ENCODE assay signal across 19 cellular contexts in the genomic region with DNA sequence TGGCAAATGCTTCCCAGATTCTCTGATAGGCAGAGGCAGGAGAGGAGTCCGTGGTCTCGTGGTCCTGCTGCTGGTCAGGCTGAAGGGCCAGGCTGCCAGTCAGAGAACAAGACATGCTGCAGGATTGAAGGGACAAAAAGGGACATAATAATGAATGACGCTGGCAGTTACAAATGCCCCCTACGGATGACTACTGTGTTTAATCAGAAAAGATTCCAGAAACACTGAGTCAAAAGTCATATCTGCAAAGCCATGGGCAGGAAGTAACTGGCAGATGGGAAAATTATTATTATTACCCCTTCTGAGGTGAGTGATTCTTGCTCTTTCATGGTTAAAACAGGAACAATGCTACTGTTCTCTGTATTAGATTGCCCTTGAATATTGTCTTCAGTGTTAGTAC. TPM values are rescaled to one million over a fixed set of nuclear protein-coding genes. Genes with fewer than 3 reads are reported as not detected.
DNase-seq lines count a peak whose midpoint lies in the region; TF ChIP-seq lines count a peak whose summit lies in the region.
"Had no signal": no experiment of that assay in that cellular context is flagged by ENCODE, and none has a peak within 500 bp of the region (broad histone marks: within the 10 kb centered on the region; RNA-seq: fewer than 3 reads in every experiment).

No MANE protein-coding gene starts in this region.

- peaks cover 0 to 4% of the 10 kb centered on the region in 2 donors for H3K9me3 ChIP-seq in neuronal stem cell (replicated peaks in 1 of 2; ENCODE audit: control insufficient read depth in 2 of 2, insufficient read depth in 1 of 2, low read depth in 1 of 2, low read length in 2 of 2)
- H3K9me3 ChIP-seq in BE2C: no peaks in the 10 kb centered on the region
- H3K9me3 ChIP-seq in suprapubic skin: no peaks in the 10 kb centered on the region
- H3K9me3 ChIP-seq: A549 had no signal

- H3K14ac ChIP-seq in neuronal stem cell (ENCODE audit: low read length): no peak overlapping the region

- no peak overlapping the region for H3K4me2 ChIP-seq in neuronal stem cell (ENCODE audit: insufficient read depth, low read length, poor library complexity, severe bottlenecking)
- H3K4me2 ChIP-seq: A549 had no signal

- H3K27ac ChIP-seq in brain microvascular endothelial cell (no peak overlapping the region), neuronal stem cell (replicated peaks; ENCODE audit: low read length) (no peak overlapping the region), suprapubic skin (no peak overlapping the region)
- H3K27ac ChIP-seq: A549 had no signal

- H2BK120ac ChIP-seq in neuronal stem cell (ENCODE audit: low read depth, low read length): no peak overlapping the region

- H3K36me3 ChIP-seq in brain microvascular endothelial cell (replicated peaks) (no peaks in the 10 kb centered on the region), neuronal stem cell (replicated peaks in 1 of 2; ENCODE audit: control insufficient read depth in 2 of 2, insufficient read depth in 2 of 2, low read length in 2 of 2) (no peaks in the 10 kb centered on the region), BE2C (no peaks in the 10 kb centered on the region), suprapubic skin (no peaks in the 10 kb centered on the region)

- H3K9ac ChIP-seq in neuronal stem cell (ENCODE audit: low read depth, low read length, poor library complexity): no peak overlapping the region

- H2BK12ac ChIP-seq in neuronal stem cell (ENCODE audit: low read length): no peak overlapping the region

- in situ Hi-C loops in brain microvascular endothelial cell (cut with HindIII; ENCODE audit: low pct_ligation_motif_present, low sequenced_read_pairs): no loop called here

- no peaks in the 10 kb centered on the region for H3K79me1 ChIP-seq in neuronal stem cell (ENCODE audit: low read depth, low read length)

- H2BK5ac ChIP-seq in neuronal stem cell (ENCODE audit: low read length): no peak overlapping the region

- no peak overlapping the region for H4K91ac ChIP-seq in neuronal stem cell (ENCODE audit: low read depth, low read length, poor library complexity)

- DNase-seq in Daoy (ENCODE audit: low read depth): peak; percentile 35
- peak; percentile 17 for DNase-seq in M059J (ENCODE audit: low read depth)
- peak; percentile 21 for DNase-seq in brain microvascular endothelial cell
- no peak for DNase-seq in neuronal stem cell (ENCODE audit: low spot score)
- no peak for DNase-seq in BE2C
- DNase-seq in suprapubic skin (ENCODE audit: low spot score in 2 of 2): no peak
- no peak for DNase-seq in NCI-H2196 treated with DMSO at 0.1 percent for 48 hours (lab: John Stamatoyannopoulos, UW; ENCODE audit: unreplicated experiment)
- DNase-seq: CD4-positive, CD25-positive, alpha-beta regulatory T cell; Karpas-422; NCI-H1417; NCI-H1694 treated with DMSO at 0.1 percent for 48 hours; NCI-H2081 treated with DMSO at 0.1 percent for 48 hours; NCI-H2171 treated with DMSO at 0.1 percent for 48 hours; NCI-H446; NCI-H526 had no signal

- H2AFZ ChIP-seq in neuronal stem cell (ENCODE audit: low read length): peak overlapping the region; percentile 62

- H3K4me1 ChIP-seq in neuronal stem cell (ENCODE audit: control insufficient read depth in 2 of 2, insufficient read depth in 1 of 2, low read depth in 1 of 2, low read length in 2 of 2): no peaks in the 10 kb centered on the region
- H3K4me1 ChIP-seq in BE2C: no peaks in the 10 kb centered on the region
- no peaks in the 10 kb centered on the region for H3K4me1 ChIP-seq in suprapubic skin
- H3K4me1 ChIP-seq: A549 had no signal

- H3K27me3 ChIP-seq in brain microvascular endothelial cell (replicated peaks) (no peaks in the 10 kb centered on the region), neuronal stem cell (ENCODE audit: control insufficient read depth in 3 of 3, insufficient read depth in 3 of 3, low read depth in 1 of 3, low read length in 3 of 3) (no peaks in the 10 kb centered on the region), BE2C (no peaks in the 10 kb centered on the region), suprapubic skin (no peaks in the 10 kb centered on the region)

- H4K8ac ChIP-seq in neuronal stem cell (ENCODE audit: low read depth, low read length): no peak overlapping the region

- no peak for TF ChIP-seq POLR2A in suprapubic skin (IDR thresholded peaks at IDR 0.05)

- no peak overlapping the region for H3K4ac ChIP-seq in neuronal stem cell (ENCODE audit: low read length)

- H3K4me3 ChIP-seq in brain microvascular endothelial cell (ENCODE audit: low read depth, low read length) (no peak overlapping the region), neuronal stem cell (ENCODE audit: low read length in 2 of 2) (no peak overlapping the region), BE2C (ENCODE audit: low read depth, low read length) (no peak overlapping the region), suprapubic skin (no peak overlapping the region)
- H3K4me3 ChIP-seq: A549 had no signal

- TF ChIP-seq CTCF in brain microvascular endothelial cell (IDR thresholded peaks at IDR 0.05; ENCODE audit: low read depth, low read length, missing control alignments) (no peak), BE2C (IDR thresholded peaks at IDR 0.05; ENCODE audit: low read depth, low read length) (no peak), suprapubic skin (IDR thresholded peaks at IDR 0.05) (no peak)

- H3K18ac ChIP-seq in neuronal stem cell (ENCODE audit: low read length): no peak overlapping the region

- H2AK5ac ChIP-seq in neuronal stem cell (ENCODE audit: low read depth, low read length): no peak overlapping the region

- no peak for TF ChIP-seq EP300 in suprapubic skin (IDR thresholded peaks at IDR 0.05)

- no peak overlapping the region for H2BK15ac ChIP-seq in neuronal stem cell (ENCODE audit: low read length)

- no peak overlapping the region for H3K23ac ChIP-seq in neuronal stem cell (ENCODE audit: low read depth, low read length, poor library complexity)

- WGBS in neuronal stem cell (ENCODE audit: extremely low coverage in 2 of 2, insufficient read length in 2 of 2, insufficient replicate concordance in 1 of 2), 2 donors: no CpG with 5 or more reads among the region's 4 CpGs
- 85% methylated on average over 4 of the region's 4 CpGs for WGBS in suprapubic skin

RNA-seq across cellular contexts. Expression of a gene that starts 19.0 kb away (rescaled TPM):
- 0.40 TPM in 1 of 2 replicates, not detected in the other for total RNA-seq in Daoy (2014; rRNA removed; shearing (Covaris generic))
- not detected in 2 replicates for total RNA-seq in M059J (2014; rRNA removed; shearing (Covaris generic))
- not detected for polyA plus RNA-seq in neuronal stem cell (2013, experiment 1 of 2)
- not detected for polyA plus RNA-seq in neuronal stem cell (2013, experiment 2 of 2)
- not detected for polyA plus RNA-seq in BE2C (2012; ENCODE audit: insufficient read depth, insufficient read length, low read depth)
- total RNA-seq in suprapubic skin: not detected
- total RNA-seq: CD4-positive, CD25-positive, alpha-beta regulatory T cell; MCF 10A; Right ventricle myocardium inferior had no signal
- polyA plus RNA-seq: CD4-positive, CD25-positive, alpha-beta regulatory T cell; H1 had no signal

RNA-seq across cellular contexts. Expression of a gene that starts 58.3 kb away (rescaled TPM):
- total RNA-seq in Daoy (2014; rRNA removed; shearing (Covaris generic)): 18.5 and 22.7 TPM in 2 replicates
- total RNA-seq in M059J (2014; rRNA removed; shearing (Covaris generic)): 23.8 and 40.8 TPM in 2 replicates
- polyA plus RNA-seq in neuronal stem cell (2013, experiment 1 of 2): 52.8 TPM
- polyA plus RNA-seq in neuronal stem cell (2013, experiment 2 of 2): 51.8 TPM
- 10.0 TPM for polyA plus RNA-seq in BE2C (2012; ENCODE audit: insufficient read depth, insufficient read length, low read depth)
- 10 to 100 TPM in 1 of 4 donors, 1 to 10 TPM in 3; 6.6 to 13.5 (median 7.8) TPM for total RNA-seq in suprapubic skin

Comparison
In these comparisons a context has a peak if more than half of its experiments do, and no peak if none do; other contexts are left out.
1. DNase-seq: peak in Daoy (single experiment), M059J (single experiment) and brain microvascular endothelial cell (single experiment); none in neuronal stem cell (single experiment), BE2C (single experiment), suprapubic skin (0 of 2) and NCI-H2196 treated with DMSO at 0.1 percent for 48 hours (single experiment).